Comparison of ENCODE assay signal across 2 cellular contexts in the genomic region with DNA sequence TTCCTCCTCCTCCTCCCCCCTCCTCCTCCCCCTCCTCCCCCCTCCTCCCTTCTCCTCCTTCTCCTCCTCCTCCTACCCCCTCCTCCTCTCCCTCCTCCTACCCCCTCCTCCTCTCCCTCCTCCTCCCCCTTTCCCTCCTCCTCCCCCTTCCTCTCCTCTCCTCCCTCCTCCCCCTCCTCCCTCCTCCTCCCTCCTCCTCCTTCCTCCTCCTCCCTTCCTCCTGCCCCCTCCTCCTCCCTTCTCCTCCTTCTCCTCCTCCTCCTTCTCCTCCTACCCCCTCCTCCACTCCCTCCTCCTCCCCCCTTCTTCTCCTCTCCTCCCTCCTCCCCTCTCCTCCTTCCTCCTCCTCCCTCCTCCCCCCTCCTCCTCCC.
TF ChIP-seq lines count a peak whose summit lies in the region.

No MANE protein-coding gene starts in this region.

TF ChIP-seq in HCT116, 20 proteins besides CTCF, POLR2A, EP300 and RAD21:
- no peak for TF ChIP-seq EZH2 (IDR thresholded peaks at IDR 0.05)

TF ChIP-seq in HepG2, 621 proteins besides CTCF, POLR2A, EP300 and RAD21:
- TF ChIP-seq SIN3B (IDR thresholded peaks at IDR 0.05; ENCODE audit: low read length) (no peak), HNRNPK (IDR thresholded peaks at IDR 0.05; ENCODE audit: low read depth, low read length, poor library complexity, severe bottlenecking) (peak; percentile 53), ZNF232 (CRISPR knock-in tag; IDR thresholded peaks at IDR 0.05; ENCODE audit: borderline replicate concordance) (no peak)
- TF ChIP-seq, protein P1, sequence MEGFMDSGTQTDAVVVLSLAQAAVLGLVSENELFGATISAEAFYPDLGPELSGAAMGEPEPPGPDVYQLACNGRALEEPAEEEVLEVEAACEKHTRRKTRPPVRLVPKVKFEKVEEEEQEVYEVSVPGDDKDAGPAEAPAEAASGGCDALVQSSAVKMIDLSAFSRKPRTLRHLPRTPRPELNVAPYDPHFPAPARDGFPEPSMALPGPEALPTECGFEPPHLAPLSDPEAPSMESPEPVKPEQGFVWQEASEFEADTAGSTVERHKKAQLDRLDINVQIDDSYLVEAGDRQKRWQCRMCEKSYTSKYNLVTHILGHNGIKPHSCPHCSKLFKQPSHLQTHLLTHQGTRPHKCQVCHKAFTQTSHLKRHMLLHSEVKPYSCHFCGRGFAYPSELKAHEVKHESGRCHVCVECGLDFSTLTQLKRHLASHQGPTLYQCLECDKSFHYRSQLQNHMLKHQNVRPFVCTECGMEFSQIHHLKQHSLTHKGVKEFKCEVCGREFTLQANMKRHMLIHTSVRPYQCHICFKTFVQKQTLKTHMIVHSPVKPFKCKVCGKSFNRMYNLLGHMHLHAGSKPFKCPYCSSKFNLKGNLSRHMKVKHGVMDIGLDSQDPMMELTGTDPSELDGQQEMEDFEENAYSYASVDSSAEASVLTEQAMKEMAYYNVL (CRISPR knock-in tag; IDR thresholded peaks at IDR 0.05; ENCODE audit: borderline replicate concordance) = no peak
